In genomic region chr9:113885183-113886002, GRCh38 we compare ENCODE assay signal across 14 cellular contexts. TPM values are rescaled to one million over a fixed set of nuclear protein-coding genes. Genes with fewer than 3 reads are reported as not detected.
DNase-seq lines count a peak whose midpoint lies in the region; ATAC-seq, FAIRE-seq and TF ChIP-seq lines count a peak whose summit lies in the region.
"Had no signal": no experiment of that assay in that cellular context is flagged by ENCODE, and none has a peak within 500 bp of the region (broad histone marks: within the 10 kb centered on the region; RNA-seq: fewer than 3 reads in every experiment).

No MANE protein-coding gene starts in this region.

- H3K14ac ChIP-seq in H1 (ENCODE audit: insufficient read length): no peak overlapping the region

- no peak overlapping the region for H4K8ac ChIP-seq in H1 (ENCODE audit: extremely low read depth, insufficient read depth, low read length)

- H2BK20ac ChIP-seq in H1 (ENCODE audit: low read length): no peak overlapping the region

- POLR2A ChIA-PET in H1 (lab: Charles Lee; ENCODE audit: partially characterized antibody): interaction anchor here (1.0 to 1.5 kb wide), 2 partner anchors 8 to 19 kb away, joined by 3 to 4 read pairs; no protein-coding TSS in a partner anchor

- H2BK12ac ChIP-seq in H1 (ENCODE audit: low read depth, low read length): 0 out of 2 replicates have a peak overlapping the region, but pooled peaks have one; percentile 4

- ATAC-seq in right cardiac atrium (no peak), left cardiac atrium (no peak)
- no peak for ATAC-seq in natural killer cell treated with Interleukin-12 subunit alpha and Interleukin-12 subunit beta and Interleukin-15 and Interleukin-18, amount 100 ng/mL, for 72 hours

- H3K18ac ChIP-seq in H1 (ENCODE audit: extremely low read depth, low read length): no peak overlapping the region

- H3K23ac ChIP-seq in H1 (ENCODE audit: insufficient read length): no peak overlapping the region

- H3K4ac ChIP-seq in H1 (replicated peaks; ENCODE audit: insufficient read length, low read depth, low read length): no peak overlapping the region

- H3K36me3 ChIP-seq in H1 (ENCODE audit: control insufficient read depth in 2 of 4, insufficient read depth in 4 of 4, low read length in 3 of 4): peaks cover 0 to 7% (median under 1%) of the 10 kb centered on the region in 4 experiments; a peak in 3 of 8 replicates

- no peak overlapping the region for H3K9ac ChIP-seq in H1 (replicated peaks in 1 of 4; ENCODE audit: extremely low read depth in 1 of 4, low read depth in 3 of 4, low read length in 3 of 4)
- H3K9ac ChIP-seq: parathyroid adenoma had no signal

- peak overlapping the region in 1 of 2 experiments; percentile 12; a peak in 1 of 4 replicates for H3K4me2 ChIP-seq in H1 (ENCODE audit: insufficient read depth in 1 of 2, low read depth in 2 of 2, low read length in 2 of 2)

- H3K9me3 Mint-ChIP-seq in natural killer cell treated with Interleukin-12 subunit alpha and Interleukin-12 subunit beta and Interleukin-15 and Interleukin-18, amount 100 ng/mL, for 72 hours: no peaks in the 10 kb centered on the region

- H3K27me3 Mint-ChIP-seq in natural killer cell treated with Interleukin-12 subunit alpha and Interleukin-12 subunit beta and Interleukin-15 and Interleukin-18, amount 100 ng/mL, for 72 hours: no peaks in the 10 kb centered on the region

- H2AK5ac ChIP-seq in H1 (ENCODE audit: low read depth, low read length): no peak overlapping the region

- DNase-seq in right cardiac atrium: no peak
- DNase-seq in left cardiac atrium: no peak
- DNase-seq in H1 (ENCODE audit: low read depth in 1 of 2, low spot score in 2 of 2): no peak
- DNase-seq in natural killer cell treated with Interleukin-12 subunit alpha and Interleukin-12 subunit beta and Interleukin-15 and Interleukin-18, amount 100 ng/mL, for 72 hours (ENCODE audit: low spot score): no peak
- no peak for DNase-seq in medulla oblongata (ENCODE audit: extremely low spot score)
- no peak for DNase-seq in KBM-7
- no peak for DNase-seq in dedifferentiated amniotic fluid mesenchymal stem cell (ENCODE audit: extremely low spot score)
- DNase-seq in NCI-H69 (lab: John Stamatoyannopoulos, UW): no peak
- DNase-seq: activated CD8-positive, alpha-beta memory T cell treated with anti-CD3 and anti-CD28 coated beads, Interleukin-2, amount 50 U/mL, for 4 hours; GDM1; NCI-H187; stimulated activated CD4-positive, alpha-beta T cell treated with anti-CD3 and anti-CD28 coated beads, Interleukin-4, amount 100 ng/mL, for 24 hours; T-helper 9 cell had no signal

- in situ Hi-C loops in KBM-7 (cut with MboI; ENCODE audit: low pct_unique_long_range_greater_than_20kb, low sequenced_read_pairs): no loop called here

- TF ChIP-seq RAD21 in H1 (IDR thresholded peaks at IDR 0.05 in 1 of 2, conservative IDR thresholded peaks at IDR 0.05 in 1 of 2; ENCODE audit: low read depth in 2 of 2, low read length in 2 of 2): no peak

- H3K27ac Mint-ChIP-seq in natural killer cell treated with Interleukin-12 subunit alpha and Interleukin-12 subunit beta and Interleukin-15 and Interleukin-18, amount 100 ng/mL, for 72 hours: peak overlapping the region; percentile 73 to 86

- H3K4me3 Mint-ChIP-seq in natural killer cell treated with Interleukin-12 subunit alpha and Interleukin-12 subunit beta and Interleukin-15 and Interleukin-18, amount 100 ng/mL, for 72 hours: peak overlapping the region; percentile 84

- WGBS in right cardiac atrium: 70% methylated on average over 8 of the region's 8 CpGs
- 94% methylated on average over 8 of the region's 8 CpGs; no CpG with 5 or more reads in 1 of the 2 experiments for WGBS in H1 (ENCODE audit: extremely low coverage in 1 of 2, insufficient coverage in 1 of 2, insufficient read length in 1 of 2, insufficient replicate concordance in 2 of 2, low coverage in 1 of 2, low lambda C conversion rate in 2 of 2, missing lambda C conversion rate in 1 of 2), 2 experiments

- peaks cover 14% of the 10 kb centered on the region for H3K4me1 ChIP-seq in right cardiac atrium (ENCODE audit: control insufficient read depth, insufficient read depth, low read length)
- peaks cover 7 to 21% (median 15%) of the 10 kb centered on the region in 4 experiments for H3K4me1 ChIP-seq in H1 (replicated peaks in 1 of 4; ENCODE audit: control insufficient read depth in 3 of 4, insufficient read depth in 4 of 4, low read length in 3 of 4)
- H3K4me1 ChIP-seq: parathyroid adenoma had no signal

- intact Hi-C loops in right cardiac atrium (cut with DNase I): loop anchor here in 2 of 4 donors (10.0 kb wide), 2 partner anchors 99 to 149 kb away; no protein-coding TSS in a partner anchor
- intact Hi-C loops in left cardiac atrium (cut with DNase I): no loop called here

- H3K27ac ChIP-seq in right cardiac atrium (ENCODE audit: low read length) (no peak overlapping the region), H1 (ENCODE audit: low read depth, low read length) (peak overlapping the region; percentile 47; the same call in 1 of the 2 replicates)
- H3K27ac ChIP-seq: parathyroid adenoma had no signal

- H2BK15ac ChIP-seq in H1 (ENCODE audit: low read length): no peak overlapping the region

- no peak overlapping the region for H2BK5ac ChIP-seq in H1 (ENCODE audit: low read depth, low read length)

- no peaks in the 10 kb centered on the region for H3K9me3 ChIP-seq in right cardiac atrium (ENCODE audit: control insufficient read depth, low read length)
- H3K9me3 ChIP-seq in H1 (ENCODE audit: insufficient read depth in 2 of 2, low read depth in 1 of 2, low read length in 1 of 2): peaks cover 3 to 8% of the 10 kb centered on the region in 2 experiments; a peak in 3 of 4 replicates

- peaks cover 9 to 20% of the 10 kb centered on the region in 2 donors for H3K4me1 Mint-ChIP-seq in natural killer cell treated with Interleukin-12 subunit alpha and Interleukin-12 subunit beta and Interleukin-15 and Interleukin-18, amount 100 ng/mL, for 72 hours (ENCODE audit: low read depth in 2 of 2)

- H3K4me3 ChIP-seq in right cardiac atrium (ENCODE audit: low read length): peak overlapping the region; percentile 31
- H3K4me3 ChIP-seq in H1 (ENCODE audit: extremely low read depth in 1 of 4, insufficient read depth in 2 of 4, low read depth in 3 of 4, low read length in 4 of 4): no peak overlapping the region

- H3K56ac ChIP-seq in H1 (replicated peaks; ENCODE audit: insufficient read length, low read depth, low read length): no peak overlapping the region

- no peak for TF ChIP-seq POLR2A in H1 (IDR thresholded peaks at IDR 0.05; ENCODE audit: control extremely low read depth in 1 of 2, low read depth in 2 of 2, low read length in 2 of 2)

- CTCF ChIA-PET in H1 (lab: Charles Lee; ENCODE audit: partially characterized antibody): interaction anchor here (1.9 kb wide), 1 partner anchor 9 kb away, joined by 5 read pairs; the partner anchor contains the start of gene ZNF618

- peaks cover 3 to 90% of the 10 kb centered on the region in 2 experiments; a peak in 2 of 4 replicates for H3K79me2 ChIP-seq in H1 (ENCODE audit: control insufficient read depth in 1 of 2, insufficient read depth in 2 of 2, low read length in 2 of 2)

- H4K91ac ChIP-seq in H1 (replicated peaks; ENCODE audit: insufficient read length, low read length): no peak overlapping the region

- no peak overlapping the region for H2BK120ac ChIP-seq in H1 (replicated peaks; ENCODE audit: low read depth, low read length)

- TF ChIP-seq CTCF in H1 (IDR thresholded peaks at IDR 0.05; ENCODE audit: control extremely low read depth in 1 of 3, insufficient read depth in 1 of 3, low read depth in 1 of 3, low read length in 3 of 3): no peak

- peaks cover 0 to 6% of the 10 kb centered on the region in 2 experiments for H4K20me1 ChIP-seq in H1 (replicated peaks in 1 of 2; ENCODE audit: control insufficient read depth in 1 of 2, insufficient read depth in 2 of 2, low read length in 2 of 2)

- no peak overlapping the region for H2AFZ ChIP-seq in H1 (ENCODE audit: low read length)
- H2AFZ ChIP-seq: parathyroid adenoma had no signal

- TF ChIP-seq EP300 in H1 (IDR thresholded peaks at IDR 0.05; ENCODE audit: borderline replicate concordance in 1 of 2, low read depth in 2 of 2, low read length in 2 of 2): no peak

- no peaks in the 10 kb centered on the region for H3K27me3 ChIP-seq in right cardiac atrium (ENCODE audit: control insufficient read depth, insufficient read depth)
- no peaks in the 10 kb centered on the region for H3K27me3 ChIP-seq in H1 (replicated peaks in 1 of 4; ENCODE audit: control insufficient read depth in 3 of 4, extremely low read depth in 1 of 4, insufficient read depth in 3 of 4, low read length in 3 of 4)

- no peak for FAIRE-seq in H1 (lab: Jason Lieb, UNC)

- no peaks in the 10 kb centered on the region for H3K23me2 ChIP-seq in H1 (ENCODE audit: low read depth, low read length)

- peaks cover 17% of the 10 kb centered on the region for H3K79me1 ChIP-seq in H1 (ENCODE audit: low read depth, low read length)

- H3K36me3 Mint-ChIP-seq in natural killer cell treated with Interleukin-12 subunit alpha and Interleukin-12 subunit beta and Interleukin-15 and Interleukin-18, amount 100 ng/mL, for 72 hours: no peaks in the 10 kb centered on the region

- H4K5ac ChIP-seq in H1 (ENCODE audit: insufficient read length, low read depth, low read length): no peak overlapping the region

TF ChIP-seq in H1, 55 proteins besides CTCF, POLR2A, EP300 and RAD21 (continues in another document):
- TF ChIP-seq ASH2L (IDR thresholded peaks at IDR 0.05; ENCODE audit: low read length): no peak
- TF ChIP-seq MAX (IDR thresholded peaks at IDR 0.05): no peak
- no peak for TF ChIP-seq BRCA1 (IDR thresholded peaks at IDR 0.05; ENCODE audit: low read depth, low read length)
- TF ChIP-seq GABPA (IDR thresholded peaks at IDR 0.05; ENCODE audit: borderline replicate concordance, insufficient read depth, low read length): no peak
- no peak for TF ChIP-seq NRF1 (IDR thresholded peaks at IDR 0.05; ENCODE audit: low read depth, low read length)

RNA-seq across cellular contexts. Expression of gene ZNF618, which starts 9.3 kb away (rescaled TPM):
- 1 to 10 TPM; 2.6 to 3.3 (median 2.9) TPM for total RNA-seq in right cardiac atrium
- polyA plus RNA-seq in right cardiac atrium: 1.4 TPM
- total RNA-seq in left cardiac atrium: 1 to 10 TPM; 4.0 to 4.1 TPM
- total RNA-seq in H1 (2021; fragmentation: NEBNext Ultra II Directional; extraction: Animal tissue kit (Norgen Biotek cat#: 25700)): 28.5 and 31.4 TPM in 2 replicates
- polyA plus RNA-seq in H1 (2011; rRNA removed): 9.6 and 11.2 TPM in 2 replicates
- 7.3 TPM for polyA plus RNA-seq in H1 (2011; cell fraction: cytosol; rRNA removed)
- polyA plus RNA-seq in H1 (2011; cell fraction: nucleus; rRNA removed): 27.9 TPM
- 12.4 to 15.7 TPM (median 14.4 TPM) in 4 replicates for polyA plus RNA-seq in H1 (2012, experiment 1 of 2)
- polyA plus RNA-seq in H1 (2012, experiment 2 of 2): 5.8 TPM
- 17.0 TPM for polyA plus RNA-seq in H1 (2013, experiment 1 of 2)
- 16.1 TPM for polyA plus RNA-seq in H1 (2013, experiment 2 of 2)
- 15.2 and 17.9 TPM in 2 replicates for polyA minus RNA-seq in H1 (2011; rRNA and poly(A)+ RNA removed)
- polyA minus RNA-seq in H1 (2011; cell fraction: cytosol; rRNA and poly(A)+ RNA removed): 10.3 TPM
- 21.1 TPM for polyA minus RNA-seq in H1 (2011; cell fraction: nucleus; rRNA and poly(A)+ RNA removed)
- total RNA-seq in natural killer cell treated with Interleukin-12 subunit alpha and Interleukin-12 subunit beta and Interleukin-15 and Interleukin-18, amount 100 ng/mL, for 72 hours: 1 to 10 TPM in 1 of 2 donors, under 1 TPM in 1; 0.33 to 1.4 TPM
